In genomic region chr6:131101911-131102680, GRCh38 we compare ENCODE assay signal across 23 cellular contexts. TPM values are rescaled to one million over a fixed set of nuclear protein-coding genes. Genes with fewer than 3 reads are reported as not detected.
DNase-seq lines count a peak whose midpoint lies in the region; ATAC-seq, FAIRE-seq and TF ChIP-seq lines count a peak whose summit lies in the region.
"Had no signal": no experiment of that assay in that cellular context is flagged by ENCODE, and none has a peak within 500 bp of the region (broad histone marks: within the 10 kb centered on the region; RNA-seq: fewer than 3 reads in every experiment).

No MANE protein-coding gene starts in this region.

- H3K27me3 ChIP-seq in GM23248 (replicated peaks; ENCODE audit: insufficient read depth), result no peaks in the 10 kb centered on the region
- H3K27me3 ChIP-seq: BLaER1 treated with 17β-estradiol and CSF1 and Interleukin-3, amounts not matched to agents 10 nM and 100 nM; gastroesophageal sphincter; transverse colon had no signal

- H3K9me3 Mint-ChIP-seq in activated CD4-positive, alpha-beta T cell treated with anti-CD3 and anti-CD28 coated beads, Interleukin-2, amount 10 ng/mL, durations not matched to agents 7 days and 5 days, result no peaks in the 10 kb centered on the region
- H3K9me3 Mint-ChIP-seq: natural killer cell had no signal

- no peak overlapping the region for H3K4me3 ChIP-seq in GM23248
- H3K4me3 ChIP-seq in epithelial cell of esophagus (ENCODE audit: low read length), result no peak overlapping the region
- no peak overlapping the region for H3K4me3 ChIP-seq in retinal pigment epithelial cell (ENCODE audit: low read length)
- H3K4me3 ChIP-seq: BLaER1 treated with 17β-estradiol and CSF1 and Interleukin-3, amounts not matched to agents 10 nM and 100 nM; gastroesophageal sphincter; lower lobe of right lung; SK-N-MC; transverse colon had no signal

- TF ChIP-seq CTCF in epithelial cell of esophagus (IDR thresholded peaks at IDR 0.05; ENCODE audit: insufficient read depth, low read depth, low read length, missing control alignments) (no peak), retinal pigment epithelial cell (conservative IDR thresholded peaks at IDR 0.05; ENCODE audit: low read depth, low read length) (no peak)

- WGBS in GM23248 (ENCODE audit: low coverage in 1 of 2, low lambda C conversion rate in 2 of 2, missing lambda C conversion rate in 2 of 2), 2 experiments, result 49 to 54% methylated on average over 5 of the region's 5 CpGs

- POLR2A ChIA-PET in activated CD4-positive, alpha-beta T cell treated with anti-CD3 and anti-CD28 coated beads, Interleukin-2, amount 10 ng/mL, durations not matched to agents 7 days and 5 days (lab: Charles Lee), result no interaction called here

- H3F3A ChIP-seq in GM23248 (ENCODE audit: insufficient read depth), result peaks cover 16% of the 10 kb centered on the region

- FAIRE-seq in RCC 7860 (lab: Jason Lieb, UNC), result peak; percentile 96

- H3K4me1 Mint-ChIP-seq in activated CD4-positive, alpha-beta T cell treated with anti-CD3 and anti-CD28 coated beads, Interleukin-2, amount 10 ng/mL, durations not matched to agents 7 days and 5 days, result no peaks in the 10 kb centered on the region
- H3K4me1 Mint-ChIP-seq: natural killer cell had no signal

- peaks cover 16% of the 10 kb centered on the region for H3K4me1 ChIP-seq in GM23248 (ENCODE audit: insufficient read depth)
- H3K4me1 ChIP-seq: BLaER1 treated with 17β-estradiol and CSF1 and Interleukin-3, amounts not matched to agents 10 nM and 100 nM; gastroesophageal sphincter; lower lobe of right lung had no signal

- no peak overlapping the region for H2AFZ ChIP-seq in GM23248

- peak overlapping the region; percentile 35 for H3K4me2 ChIP-seq in GM23248 (ENCODE audit: unreplicated experiment)
- H3K4me2 ChIP-seq: BLaER1 treated with 17β-estradiol and CSF1 and Interleukin-3, amounts not matched to agents 10 nM and 100 nM had no signal

- no peaks in the 10 kb centered on the region for H4K20me1 ChIP-seq in GM23248 (ENCODE audit: insufficient read depth)
- H4K20me1 ChIP-seq: BLaER1 treated with 17β-estradiol and CSF1 and Interleukin-3, amounts not matched to agents 10 nM and 100 nM had no signal

- in situ Hi-C loops in GM23248 (cut with MboI), result no loop called here

- no peaks in the 10 kb centered on the region for H3K9me2 ChIP-seq in GM23248 (ENCODE audit: insufficient read depth)

- H3K27ac ChIP-seq in GM23248, result no peak overlapping the region
- H3K27ac ChIP-seq: BLaER1 treated with 17β-estradiol and CSF1 and Interleukin-3, amounts not matched to agents 10 nM and 100 nM; gastroesophageal sphincter; lower lobe of right lung; SK-N-MC; transverse colon had no signal

- H3K9ac ChIP-seq in GM23248, result no peak overlapping the region
- H3K9ac ChIP-seq: BLaER1 treated with 17β-estradiol and CSF1 and Interleukin-3, amounts not matched to agents 10 nM and 100 nM had no signal

- CTCF ChIA-PET in activated CD4-positive, alpha-beta T cell treated with anti-CD3 and anti-CD28 coated beads, Interleukin-2, amount 10 ng/mL, durations not matched to agents 7 days and 5 days (lab: Charles Lee), result no interaction called here

- H3K27ac Mint-ChIP-seq in activated CD4-positive, alpha-beta T cell treated with anti-CD3 and anti-CD28 coated beads, Interleukin-2, amount 10 ng/mL, durations not matched to agents 7 days and 5 days, result no peak overlapping the region
- H3K27ac Mint-ChIP-seq: natural killer cell had no signal

- H3K27me3 Mint-ChIP-seq in activated CD4-positive, alpha-beta T cell treated with anti-CD3 and anti-CD28 coated beads, Interleukin-2, amount 10 ng/mL, durations not matched to agents 7 days and 5 days, result peaks cover 4% of the 10 kb centered on the region

- no peaks in the 10 kb centered on the region for H3K79me2 ChIP-seq in GM23248 (ENCODE audit: insufficient read depth)

- ATAC-seq in GM19463 (IDR thresholded peaks at IDR 0.05; ENCODE audit: unreplicated experiment), result no peak
- ATAC-seq in GM18520 (IDR thresholded peaks at IDR 0.05; ENCODE audit: unreplicated experiment), result no peak
- ATAC-seq: gastroesophageal sphincter, lower lobe of right lung, natural killer cell had no signal

- H3K4me3 Mint-ChIP-seq in activated CD4-positive, alpha-beta T cell treated with anti-CD3 and anti-CD28 coated beads, Interleukin-2, amount 10 ng/mL, durations not matched to agents 7 days and 5 days, result no peak overlapping the region
- H3K4me3 Mint-ChIP-seq: natural killer cell had no signal

- H3K36me3 ChIP-seq in GM23248 (ENCODE audit: low read depth), result no peaks in the 10 kb centered on the region
- H3K36me3 ChIP-seq: BLaER1 treated with 17β-estradiol and CSF1 and Interleukin-3, amounts not matched to agents 10 nM and 100 nM; gastroesophageal sphincter; lower lobe of right lung; transverse colon had no signal

- H3K36me3 Mint-ChIP-seq in activated CD4-positive, alpha-beta T cell treated with anti-CD3 and anti-CD28 coated beads, Interleukin-2, amount 10 ng/mL, durations not matched to agents 7 days and 5 days (ENCODE audit: low read depth), result no peaks in the 10 kb centered on the region
- H3K36me3 Mint-ChIP-seq: natural killer cell had no signal

- DNase-seq in GM23248 (peak; percentile 35), RCC 7860 (ENCODE audit: low spot score) (peak; percentile 89), epithelial cell of esophagus (ENCODE audit: low read depth) (peak; percentile 30), retinal pigment epithelial cell (ENCODE audit: low read depth) (peak; percentile 77)
- DNase-seq in stimulated activated CD4-positive, alpha-beta T cell treated with anti-CD3 and anti-CD28 coated beads, Interleukin-4, amount 100 ng/mL, for 1 hour, result no peak
- DNase-seq in activated CD4-positive, alpha-beta T cell treated with anti-CD3 and anti-CD28 coated beads, Interleukin-2, amount 10 ng/mL, durations not matched to agents 7 days and 5 days, result no peak
- DNase-seq: activated CD4-positive, alpha-beta T cell treated with anti-CD3 and anti-CD28 coated beads for 4 hours; activated CD8-positive, alpha-beta memory T cell treated with anti-CD3 and anti-CD28 coated beads, Interleukin-2, amount 50 U/mL, for 48 hours; anterior cingulate cortex; cortex of kidney; DMS53; lower lobe of right lung; natural killer cell; NCI-H2081; NCI-H510A treated with DMSO at 0.1 percent for 48 hours; stimulated activated CD4-positive, alpha-beta T cell treated with anti-CD3 and anti-CD28 coated beads, Interleukin-15, amount 100 ng/mL, for 24 hours; stimulated activated naive CD4-positive, alpha-beta T cell; transverse colon had no signal

- no peaks in the 10 kb centered on the region for H3K9me3 ChIP-seq in GM23248 (ENCODE audit: low read depth)
- H3K9me3 ChIP-seq: gastroesophageal sphincter had no signal

RNA-seq across cellular contexts. Expression of gene AKAP7, which starts 33.2 kb away (rescaled TPM):
- total RNA-seq in GM23248 (2014; rRNA removed; shearing (Covaris generic)), result 8.2 and 11.5 TPM in 2 replicates
- polyA plus RNA-seq in GM23248 (2016; fragmentation: Nextera tagmentation; extraction: Ambion mirVana), result 3.2 and 3.4 TPM in 2 replicates
- 1 to 10 TPM; 7.8 to 8.8 TPM for total RNA-seq in activated CD4-positive, alpha-beta T cell treated with anti-CD3 and anti-CD28 coated beads, Interleukin-2, amount 10 ng/mL, durations not matched to agents 7 days and 5 days

RNA-seq across cellular contexts. Expression of gene EPB41L2, which starts 39.1 kb away (rescaled TPM):
- 23.2 and 31.9 TPM in 2 replicates for total RNA-seq in GM23248 (2014; rRNA removed; shearing (Covaris generic))
- polyA plus RNA-seq in GM23248 (2016; fragmentation: Nextera tagmentation; extraction: Ambion mirVana), result 27.8 and 31.3 TPM in 2 replicates
- total RNA-seq in activated CD4-positive, alpha-beta T cell treated with anti-CD3 and anti-CD28 coated beads, Interleukin-2, amount 10 ng/mL, durations not matched to agents 7 days and 5 days, result 10 to 100 TPM; 20.2 to 25.2 TPM

Comparison
In these comparisons a context has a peak if more than half of its experiments do, and no peak if none do; other contexts are left out.
1. DNase-seq: peak in GM23248 (single experiment), RCC 7860 (single experiment), epithelial cell of esophagus (single experiment) and retinal pigment epithelial cell (single experiment); none in stimulated activated CD4-positive, alpha-beta T cell treated with anti-CD3 and anti-CD28 coated beads, Interleukin-4, amount 100 ng/mL, for 1 hour (single experiment) and activated CD4-positive, alpha-beta T cell treated with anti-CD3 and anti-CD28 coated beads, Interleukin-2, amount 10 ng/mL, durations not matched to agents 7 days and 5 days (single experiment).